ENCODE assay signal across 3 cellular contexts in the genomic region with DNA sequence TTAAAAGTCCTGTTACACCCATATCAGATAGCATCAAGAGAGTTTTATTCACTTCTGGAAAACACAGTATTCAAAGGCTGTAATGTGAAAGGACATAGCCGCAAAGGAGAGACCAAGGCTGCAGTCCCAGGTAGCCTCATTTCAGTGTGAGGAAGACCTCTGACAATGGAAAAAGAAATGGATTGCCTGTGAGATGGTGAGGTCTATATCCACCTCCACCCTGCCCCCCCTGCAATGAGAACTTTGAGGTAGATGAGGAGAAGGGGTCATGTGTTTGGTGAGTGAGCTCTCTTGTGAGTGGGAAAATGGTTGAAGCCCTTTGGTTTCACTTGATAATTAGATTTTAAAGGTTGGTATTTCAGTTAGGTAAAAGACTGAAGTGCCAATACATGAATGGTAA.
TF ChIP-seq lines count a peak whose summit lies in the region.

No MANE protein-coding gene starts in this region.

TF ChIP-seq in SK-N-SH, 30 proteins besides CTCF, POLR2A, EP300 and RAD21 (continues in another document):
- TF ChIP-seq YY1 (IDR thresholded peaks at IDR 0.05; ENCODE audit: low read depth), result no peak
- TF ChIP-seq ELF1 (IDR thresholded peaks at IDR 0.05), result no peak
- no peak for TF ChIP-seq SMC3 (IDR thresholded peaks at IDR 0.05; ENCODE audit: low read depth, low read length)
- TF ChIP-seq, protein P1, sequence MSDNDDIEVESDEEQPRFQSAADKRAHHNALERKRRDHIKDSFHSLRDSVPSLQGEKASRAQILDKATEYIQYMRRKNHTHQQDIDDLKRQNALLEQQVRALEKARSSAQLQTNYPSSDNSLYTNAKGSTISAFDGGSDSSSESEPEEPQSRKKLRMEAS (IDR thresholded peaks at IDR 0.05; ENCODE audit: low read depth), result no peak
- no peak for TF ChIP-seq FOXJ3 (CRISPR knock-in tag; IDR thresholded peaks at IDR 0.05)
- TF ChIP-seq JUND (IDR thresholded peaks at IDR 0.05), result no peak
- TF ChIP-seq, protein P2, sequence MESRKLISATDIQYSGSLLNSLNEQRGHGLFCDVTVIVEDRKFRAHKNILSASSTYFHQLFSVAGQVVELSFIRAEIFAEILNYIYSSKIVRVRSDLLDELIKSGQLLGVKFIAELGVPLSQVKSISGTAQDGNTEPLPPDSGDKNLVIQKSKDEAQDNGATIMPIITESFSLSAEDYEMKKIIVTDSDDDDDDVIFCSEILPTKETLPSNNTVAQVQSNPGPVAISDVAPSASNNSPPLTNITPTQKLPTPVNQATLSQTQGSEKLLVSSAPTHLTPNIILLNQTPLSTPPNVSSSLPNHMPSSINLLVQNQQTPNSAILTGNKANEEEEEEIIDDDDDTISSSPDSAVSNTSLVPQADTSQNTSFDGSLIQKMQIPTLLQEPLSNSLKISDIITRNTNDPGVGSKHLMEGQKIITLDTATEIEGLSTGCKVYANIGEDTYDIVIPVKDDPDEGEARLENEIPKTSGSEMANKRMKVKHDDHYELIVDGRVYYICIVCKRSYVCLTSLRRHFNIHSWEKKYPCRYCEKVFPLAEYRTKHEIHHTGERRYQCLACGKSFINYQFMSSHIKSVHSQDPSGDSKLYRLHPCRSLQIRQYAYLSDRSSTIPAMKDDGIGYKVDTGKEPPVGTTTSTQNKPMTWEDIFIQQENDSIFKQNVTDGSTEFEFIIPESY (IDR thresholded peaks at IDR 0.05; ENCODE audit: borderline replicate concordance, low read depth), result no peak
- TF ChIP-seq MEF2A (IDR thresholded peaks at IDR 0.05; ENCODE audit: borderline replicate concordance, low read depth), result no peak
- no peak for TF ChIP-seq SIN3A (IDR thresholded peaks at IDR 0.05; ENCODE audit: borderline replicate concordance, low read depth, low read length)
- TF ChIP-seq TAF1 (IDR thresholded peaks at IDR 0.05; ENCODE audit: borderline replicate concordance, low read depth, low read length), result no peak
- no peak for TF ChIP-seq NRF1 (IDR thresholded peaks at IDR 0.05; ENCODE audit: low read depth, low read length)
- no peak for TF ChIP-seq EZH2phosphoT487 (IDR thresholded peaks at IDR 0.05; ENCODE audit: borderline replicate concordance, low read depth)
- no peak for TF ChIP-seq MXI1 (IDR thresholded peaks at IDR 0.05; ENCODE audit: low read depth, low read length)
- no peak for TF ChIP-seq GABPA (IDR thresholded peaks at IDR 0.05; ENCODE audit: low read depth)
- TF ChIP-seq RCOR1 (IDR thresholded peaks at IDR 0.05; ENCODE audit: low read length), result no peak
- TF ChIP-seq, protein P3, sequence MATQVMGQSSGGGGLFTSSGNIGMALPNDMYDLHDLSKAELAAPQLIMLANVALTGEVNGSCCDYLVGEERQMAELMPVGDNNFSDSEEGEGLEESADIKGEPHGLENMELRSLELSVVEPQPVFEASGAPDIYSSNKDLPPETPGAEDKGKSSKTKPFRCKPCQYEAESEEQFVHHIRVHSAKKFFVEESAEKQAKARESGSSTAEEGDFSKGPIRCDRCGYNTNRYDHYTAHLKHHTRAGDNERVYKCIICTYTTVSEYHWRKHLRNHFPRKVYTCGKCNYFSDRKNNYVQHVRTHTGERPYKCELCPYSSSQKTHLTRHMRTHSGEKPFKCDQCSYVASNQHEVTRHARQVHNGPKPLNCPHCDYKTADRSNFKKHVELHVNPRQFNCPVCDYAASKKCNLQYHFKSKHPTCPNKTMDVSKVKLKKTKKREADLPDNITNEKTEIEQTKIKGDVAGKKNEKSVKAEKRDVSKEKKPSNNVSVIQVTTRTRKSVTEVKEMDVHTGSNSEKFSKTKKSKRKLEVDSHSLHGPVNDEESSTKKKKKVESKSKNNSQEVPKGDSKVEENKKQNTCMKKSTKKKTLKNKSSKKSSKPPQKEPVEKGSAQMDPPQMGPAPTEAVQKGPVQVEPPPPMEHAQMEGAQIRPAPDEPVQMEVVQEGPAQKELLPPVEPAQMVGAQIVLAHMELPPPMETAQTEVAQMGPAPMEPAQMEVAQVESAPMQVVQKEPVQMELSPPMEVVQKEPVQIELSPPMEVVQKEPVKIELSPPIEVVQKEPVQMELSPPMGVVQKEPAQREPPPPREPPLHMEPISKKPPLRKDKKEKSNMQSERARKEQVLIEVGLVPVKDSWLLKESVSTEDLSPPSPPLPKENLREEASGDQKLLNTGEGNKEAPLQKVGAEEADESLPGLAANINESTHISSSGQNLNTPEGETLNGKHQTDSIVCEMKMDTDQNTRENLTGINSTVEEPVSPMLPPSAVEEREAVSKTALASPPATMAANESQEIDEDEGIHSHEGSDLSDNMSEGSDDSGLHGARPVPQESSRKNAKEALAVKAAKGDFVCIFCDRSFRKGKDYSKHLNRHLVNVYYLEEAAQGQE (IDR thresholded peaks at IDR 0.05; ENCODE audit: low read depth, low read length), result no peak
- TF ChIP-seq FOSL2 (IDR thresholded peaks at IDR 0.05; ENCODE audit: borderline replicate concordance, low read depth), result no peak

TF ChIP-seq in SK-N-SH treated with all-trans-retinoic acid at 6 μM for 48 hours, 23 proteins besides CTCF, POLR2A, EP300 and RAD21 (continues in another document):
- TF ChIP-seq, protein P4, sequence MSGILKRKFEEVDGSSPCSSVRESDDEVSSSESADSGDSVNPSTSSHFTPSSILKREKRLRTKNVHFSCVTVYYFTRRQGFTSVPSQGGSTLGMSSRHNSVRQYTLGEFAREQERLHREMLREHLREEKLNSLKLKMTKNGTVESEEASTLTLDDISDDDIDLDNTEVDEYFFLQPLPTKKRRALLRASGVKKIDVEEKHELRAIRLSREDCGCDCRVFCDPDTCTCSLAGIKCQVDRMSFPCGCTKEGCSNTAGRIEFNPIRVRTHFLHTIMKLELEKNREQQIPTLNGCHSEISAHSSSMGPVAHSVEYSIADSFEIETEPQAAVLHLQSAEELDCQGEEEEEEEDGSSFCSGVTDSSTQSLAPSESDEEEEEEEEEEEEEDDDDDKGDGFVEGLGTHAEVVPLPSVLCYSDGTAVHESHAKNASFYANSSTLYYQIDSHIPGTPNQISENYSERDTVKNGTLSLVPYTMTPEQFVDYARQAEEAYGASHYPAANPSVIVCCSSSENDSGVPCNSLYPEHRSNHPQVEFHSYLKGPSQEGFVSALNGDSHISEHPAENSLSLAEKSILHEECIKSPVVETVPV (CRISPR knock-in tag; IDR thresholded peaks at IDR 0.05), result no peak
- TF ChIP-seq ZFP3 (CRISPR knock-in tag; IDR thresholded peaks at IDR 0.05) (no peak), GLIS3 (CRISPR knock-in tag; IDR thresholded peaks at IDR 0.05) (no peak), ZNF565 (CRISPR knock-in tag; conservative IDR thresholded peaks at IDR 0.05; ENCODE audit: low read depth) (no peak), TOX (CRISPR knock-in tag; IDR thresholded peaks at IDR 0.05; ENCODE audit: borderline replicate concordance) (no peak), PPARA (CRISPR knock-in tag; IDR thresholded peaks at IDR 0.05; ENCODE audit: borderline replicate concordance) (no peak)
- TF ChIP-seq, protein P5, sequence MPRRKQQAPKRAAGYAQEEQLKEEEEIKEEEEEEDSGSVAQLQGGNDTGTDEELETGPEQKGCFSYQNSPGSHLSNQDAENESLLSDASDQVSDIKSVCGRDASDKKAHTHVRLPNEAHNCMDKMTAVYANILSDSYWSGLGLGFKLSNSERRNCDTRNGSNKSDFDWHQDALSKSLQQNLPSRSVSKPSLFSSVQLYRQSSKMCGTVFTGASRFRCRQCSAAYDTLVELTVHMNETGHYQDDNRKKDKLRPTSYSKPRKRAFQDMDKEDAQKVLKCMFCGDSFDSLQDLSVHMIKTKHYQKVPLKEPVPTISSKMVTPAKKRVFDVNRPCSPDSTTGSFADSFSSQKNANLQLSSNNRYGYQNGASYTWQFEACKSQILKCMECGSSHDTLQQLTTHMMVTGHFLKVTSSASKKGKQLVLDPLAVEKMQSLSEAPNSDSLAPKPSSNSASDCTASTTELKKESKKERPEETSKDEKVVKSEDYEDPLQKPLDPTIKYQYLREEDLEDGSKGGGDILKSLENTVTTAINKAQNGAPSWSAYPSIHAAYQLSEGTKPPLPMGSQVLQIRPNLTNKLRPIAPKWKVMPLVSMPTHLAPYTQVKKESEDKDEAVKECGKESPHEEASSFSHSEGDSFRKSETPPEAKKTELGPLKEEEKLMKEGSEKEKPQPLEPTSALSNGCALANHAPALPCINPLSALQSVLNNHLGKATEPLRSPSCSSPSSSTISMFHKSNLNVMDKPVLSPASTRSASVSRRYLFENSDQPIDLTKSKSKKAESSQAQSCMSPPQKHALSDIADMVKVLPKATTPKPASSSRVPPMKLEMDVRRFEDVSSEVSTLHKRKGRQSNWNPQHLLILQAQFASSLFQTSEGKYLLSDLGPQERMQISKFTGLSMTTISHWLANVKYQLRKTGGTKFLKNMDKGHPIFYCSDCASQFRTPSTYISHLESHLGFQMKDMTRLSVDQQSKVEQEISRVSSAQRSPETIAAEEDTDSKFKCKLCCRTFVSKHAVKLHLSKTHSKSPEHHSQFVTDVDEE (CRISPR knock-in tag; IDR thresholded peaks at IDR 0.05), result no peak
- TF ChIP-seq, protein P6, sequence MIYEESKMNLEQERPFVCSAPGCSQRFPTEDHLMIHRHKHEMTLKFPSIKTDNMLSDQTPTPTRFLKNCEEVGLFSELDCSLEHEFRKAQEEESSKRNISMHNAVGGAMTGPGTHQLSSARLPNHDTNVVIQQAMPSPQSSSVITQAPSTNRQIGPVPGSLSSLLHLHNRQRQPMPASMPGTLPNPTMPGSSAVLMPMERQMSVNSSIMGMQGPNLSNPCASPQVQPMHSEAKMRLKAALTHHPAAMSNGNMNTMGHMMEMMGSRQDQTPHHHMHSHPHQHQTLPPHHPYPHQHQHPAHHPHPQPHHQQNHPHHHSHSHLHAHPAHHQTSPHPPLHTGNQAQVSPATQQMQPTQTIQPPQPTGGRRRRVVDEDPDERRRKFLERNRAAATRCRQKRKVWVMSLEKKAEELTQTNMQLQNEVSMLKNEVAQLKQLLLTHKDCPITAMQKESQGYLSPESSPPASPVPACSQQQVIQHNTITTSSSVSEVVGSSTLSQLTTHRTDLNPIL (CRISPR knock-in tag; IDR thresholded peaks at IDR 0.05; ENCODE audit: low read depth), result no peak

TF ChIP-seq in K562, 482 proteins besides CTCF, POLR2A, EP300 and RAD21:
- TF ChIP-seq, protein P7, sequence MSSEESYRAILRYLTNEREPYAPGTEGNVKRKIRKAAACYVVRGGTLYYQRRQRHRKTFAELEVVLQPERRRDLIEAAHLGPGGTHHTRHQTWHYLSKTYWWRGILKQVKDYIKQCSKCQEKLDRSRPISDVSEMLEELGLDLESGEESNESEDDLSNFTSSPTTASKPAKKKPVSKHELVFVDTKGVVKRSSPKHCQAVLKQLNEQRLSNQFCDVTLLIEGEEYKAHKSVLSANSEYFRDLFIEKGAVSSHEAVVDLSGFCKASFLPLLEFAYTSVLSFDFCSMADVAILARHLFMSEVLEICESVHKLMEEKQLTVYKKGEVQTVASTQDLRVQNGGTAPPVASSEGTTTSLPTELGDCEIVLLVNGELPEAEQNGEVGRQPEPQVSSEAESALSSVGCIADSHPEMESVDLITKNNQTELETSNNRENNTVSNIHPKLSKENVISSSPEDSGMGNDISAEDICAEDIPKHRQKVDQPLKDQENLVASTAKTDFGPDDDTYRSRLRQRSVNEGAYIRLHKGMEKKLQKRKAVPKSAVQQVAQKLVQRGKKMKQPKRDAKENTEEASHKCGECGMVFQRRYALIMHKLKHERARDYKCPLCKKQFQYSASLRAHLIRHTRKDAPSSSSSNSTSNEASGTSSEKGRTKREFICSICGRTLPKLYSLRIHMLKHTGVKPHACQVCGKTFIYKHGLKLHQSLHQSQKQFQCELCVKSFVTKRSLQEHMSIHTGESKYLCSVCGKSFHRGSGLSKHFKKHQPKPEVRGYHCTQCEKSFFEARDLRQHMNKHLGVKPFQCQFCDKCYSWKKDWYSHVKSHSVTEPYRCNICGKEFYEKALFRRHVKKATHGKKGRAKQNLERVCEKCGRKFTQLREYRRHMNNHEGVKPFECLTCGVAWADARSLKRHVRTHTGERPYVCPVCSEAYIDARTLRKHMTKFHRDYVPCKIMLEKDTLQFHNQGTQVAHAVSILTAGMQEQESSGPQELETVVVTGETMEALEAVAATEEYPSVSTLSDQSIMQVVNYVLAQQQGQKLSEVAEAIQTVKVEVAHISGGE (CRISPR knock-in tag; IDR thresholded peaks at IDR 0.05), result no peak
- TF ChIP-seq ETS2 (tag; IDR thresholded peaks at IDR 0.05; ENCODE audit: borderline replicate concordance, poor library complexity, severe bottlenecking) (no peak), ZNF263 (CRISPR knock-in tag; IDR thresholded peaks at IDR 0.05; ENCODE audit: borderline replicate concordance) (no peak), WHSC1 (IDR thresholded peaks at IDR 0.05; ENCODE audit: low read length) (peak; percentile 67)
TF ChIP-seq in K562: peak in this region for 1.
